In the genomic region with DNA sequence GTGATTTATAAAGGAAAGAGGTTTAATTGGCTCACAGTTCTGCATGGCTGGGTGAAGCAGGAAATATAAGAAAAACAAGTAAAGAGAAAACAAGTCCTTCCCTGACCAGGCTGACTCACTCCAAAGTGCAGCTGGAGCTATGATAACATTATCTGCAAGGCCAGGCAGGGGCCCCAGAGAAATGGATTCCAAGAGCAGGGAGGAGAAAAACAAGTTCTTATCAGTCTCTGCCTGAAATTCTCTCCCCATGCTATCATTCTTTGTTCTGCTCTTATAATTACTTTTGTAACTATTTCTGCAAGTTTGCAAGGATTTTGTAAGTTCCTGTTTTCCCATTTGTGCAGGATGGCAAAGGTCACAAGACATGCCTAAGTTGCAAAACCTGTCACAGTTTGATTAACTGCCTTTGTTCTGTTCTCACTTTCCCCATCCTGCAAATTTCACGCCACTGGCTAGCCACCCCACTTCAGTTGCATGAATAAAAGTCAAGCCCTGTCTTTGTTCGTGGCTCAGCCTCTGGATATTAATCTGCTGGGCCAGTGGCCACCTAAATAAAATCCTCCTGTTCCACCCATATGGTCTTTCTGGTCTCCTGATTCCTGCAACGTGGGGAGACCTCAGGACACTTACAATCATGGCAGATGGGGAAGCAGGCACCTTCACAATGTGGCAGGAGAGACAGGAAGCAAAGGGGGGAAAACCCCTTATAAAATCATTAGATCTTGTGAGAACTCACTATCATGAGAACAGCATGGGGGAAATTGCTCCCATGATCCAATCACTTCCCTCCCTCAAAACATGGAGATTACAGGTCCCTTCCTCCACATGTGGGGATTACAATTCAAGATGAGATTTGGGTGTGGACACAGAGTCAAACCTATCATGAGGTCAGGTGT, we compare ENCODE assay signal across 9 cellular contexts. TPM values are rescaled to one million over a fixed set of nuclear protein-coding genes. Genes with fewer than 3 reads are reported as not detected.
DNase-seq lines count a peak whose midpoint lies in the region; ATAC-seq and TF ChIP-seq lines count a peak whose summit lies in the region.
"Had no signal": no experiment of that assay in that cellular context is flagged by ENCODE, and none has a peak within 500 bp of the region (broad histone marks: within the 10 kb centered on the region; RNA-seq: fewer than 3 reads in every experiment).

No MANE protein-coding gene starts in this region.

- H3K27ac Mint-ChIP-seq in activated T-helper 2 cell treated with anti-CD3 and anti-CD28 coated beads, Interferon-gamma antibody, Interleukin-2, Interleukin-4, amounts not matched to agents 10 μg/mL and 5 μg/mL and 100 μg/mL, durations not matched to agents 14 hours and 24 hours and 36 hours: no peak overlapping the region

- no peaks in the 10 kb centered on the region for H3K27me3 Mint-ChIP-seq in activated T-helper 2 cell treated with anti-CD3 and anti-CD28 coated beads, Interferon-gamma antibody, Interleukin-2, Interleukin-4, amounts not matched to agents 10 μg/mL and 5 μg/mL and 100 μg/mL, durations not matched to agents 14 hours and 24 hours and 36 hours (ENCODE audit: low read depth)

- intact Hi-C loops in activated T-helper 2 cell treated with anti-CD3 and anti-CD28 coated beads, Interferon-gamma antibody, Interleukin-2, Interleukin-4, amounts not matched to agents 10 μg/mL and 5 μg/mL and 100 μg/mL, durations not matched to agents 14 hours and 24 hours and 36 hours (cut with micrococcal nuclease): no loop called here

- no peaks in the 10 kb centered on the region for H3K36me3 ChIP-seq in osteoblast (ENCODE audit: insufficient read depth, low read length)

- no peaks in the 10 kb centered on the region for H3K27me3 ChIP-seq in osteoblast (ENCODE audit: insufficient read depth, low read length)

- peak overlapping the region; percentile 87 for H3K27ac ChIP-seq in RWPE1
- peak overlapping the region; percentile 37 for H3K27ac ChIP-seq in osteoblast (ENCODE audit: low read depth, low read length)

- H2AFZ ChIP-seq in osteoblast (ENCODE audit: low read length): peak overlapping the region; percentile 19

- DNase-seq in Caki2 (ENCODE audit: low read depth) (peak; percentile 90), RWPE1 (ENCODE audit: low spot score) (peak; percentile 20), fibroblast of peridontal ligament (ENCODE audit: extremely low read depth) (peak; percentile 67), osteoblast (ENCODE audit: insufficient read length, low spot score, missing footprints) (no peak)
- no peak for DNase-seq in activated T-helper 2 cell treated with anti-CD3 and anti-CD28 coated beads, Interferon-gamma antibody, Interleukin-2, Interleukin-4, amounts not matched to agents 10 μg/mL and 5 μg/mL and 100 μg/mL, durations not matched to agents 14 hours and 24 hours and 36 hours (ENCODE audit: low spot score)
- no peak for DNase-seq in activated T-cell treated with anti-CD3 and anti-CD28 coated beads, Interleukin-2, amount 50 U/mL, for 1 hour
- DNase-seq in effector CD4-positive, alpha-beta T cell: no peak
- DNase-seq: posterior cingulate gyrus had no signal

- POLR2A ChIA-PET in RWPE1 (lab: Yijun Ruan, JAX; ENCODE audit: low non-redundant PET): no interaction called here

- H3K4me1 Mint-ChIP-seq in activated T-helper 2 cell treated with anti-CD3 and anti-CD28 coated beads, Interferon-gamma antibody, Interleukin-2, Interleukin-4, amounts not matched to agents 10 μg/mL and 5 μg/mL and 100 μg/mL, durations not matched to agents 14 hours and 24 hours and 36 hours (ENCODE audit: low read depth): peaks cover 4% of the 10 kb centered on the region

- H3K79me2 ChIP-seq in osteoblast (ENCODE audit: insufficient read depth, low read length): no peaks in the 10 kb centered on the region

- peak overlapping the region; percentile 44 for H3K4me2 ChIP-seq in osteoblast (ENCODE audit: insufficient read depth, low read length)

- no peak overlapping the region for H3K4me3 Mint-ChIP-seq in activated T-helper 2 cell treated with anti-CD3 and anti-CD28 coated beads, Interferon-gamma antibody, Interleukin-2, Interleukin-4, amounts not matched to agents 10 μg/mL and 5 μg/mL and 100 μg/mL, durations not matched to agents 14 hours and 24 hours and 36 hours (ENCODE audit: low read depth)

- H3K4me1 ChIP-seq in osteoblast (ENCODE audit: insufficient read depth, low read length): peaks cover 23% of the 10 kb centered on the region

- no peaks in the 10 kb centered on the region for H3K36me3 Mint-ChIP-seq in activated T-helper 2 cell treated with anti-CD3 and anti-CD28 coated beads, Interferon-gamma antibody, Interleukin-2, Interleukin-4, amounts not matched to agents 10 μg/mL and 5 μg/mL and 100 μg/mL, durations not matched to agents 14 hours and 24 hours and 36 hours (ENCODE audit: low read depth)

- H3K9me3 Mint-ChIP-seq in activated T-helper 2 cell treated with anti-CD3 and anti-CD28 coated beads, Interferon-gamma antibody, Interleukin-2, Interleukin-4, amounts not matched to agents 10 μg/mL and 5 μg/mL and 100 μg/mL, durations not matched to agents 14 hours and 24 hours and 36 hours: no peaks in the 10 kb centered on the region

- H4K20me1 ChIP-seq in osteoblast (ENCODE audit: insufficient read depth, low read length): no peaks in the 10 kb centered on the region

- CTCF ChIA-PET in RWPE1 (lab: Yijun Ruan, JAX): no interaction called here

- no peak overlapping the region for H3K4me3 ChIP-seq in osteoblast (ENCODE audit: insufficient read depth, low read length)

- TF ChIP-seq CTCF in RWPE1 (conservative IDR thresholded peaks at IDR 0.05; ENCODE audit: low read depth) (no peak), osteoblast (IDR thresholded peaks at IDR 0.05; ENCODE audit: extremely low read depth, low read depth, low read length) (no peak)

- in situ Hi-C loops in Caki2 (cut with HindIII; ENCODE audit: low pct_unique_long_range_greater_than_20kb, low sequenced_read_pairs): no loop called here

- no peak for ATAC-seq in GM21723 (IDR thresholded peaks at IDR 0.05; ENCODE audit: unreplicated experiment)

- no peaks in the 10 kb centered on the region for H3K9me3 ChIP-seq in osteoblast (ENCODE audit: low read depth, low read length)

RNA-seq across cellular contexts. Expression of gene ABCA9, which starts 13.1 kb away (rescaled TPM):
- total RNA-seq in Caki2 (2014; rRNA removed; shearing (Covaris generic); ENCODE audit: low replicate concordance): not detected in 2 replicates
- total RNA-seq in osteoblast: 16.8 and 23.2 TPM in 2 replicates
- not detected in 2 replicates for total RNA-seq in activated T-helper 2 cell treated with anti-CD3 and anti-CD28 coated beads, Interferon-gamma antibody, Interleukin-2, Interleukin-4, amounts not matched to agents 10 μg/mL and 5 μg/mL and 100 μg/mL, durations not matched to agents 14 hours and 24 hours and 36 hours

Comparison
In these comparisons a context has a peak if more than half of its experiments do, and no peak if none do; other contexts are left out.
1. DNase-seq: peak in Caki2 (single experiment), RWPE1 (single experiment) and fibroblast of peridontal ligament (single experiment); none in osteoblast (single experiment), activated T-helper 2 cell treated with anti-CD3 and anti-CD28 coated beads, Interferon-gamma antibody, Interleukin-2, Interleukin-4, amounts not matched to agents 10 μg/mL and 5 μg/mL and 100 μg/mL, durations not matched to agents 14 hours and 24 hours and 36 hours (single experiment), activated T-cell treated with anti-CD3 and anti-CD28 coated beads, Interleukin-2, amount 50 U/mL, for 1 hour (single experiment) and effector CD4-positive, alpha-beta T cell (single experiment).
2. RNA of gene ABCA9, which starts 13.1 kb away (total RNA-seq): 16.8 to 23.2 TPM in osteoblast; not detected in activated T-helper 2 cell treated with anti-CD3 and anti-CD28 coated beads, Interferon-gamma antibody, Interleukin-2, Interleukin-4, amounts not matched to agents 10 μg/mL and 5 μg/mL and 100 μg/mL, durations not matched to agents 14 hours and 24 hours and 36 hours and not detected in Caki2; every median in the first group is over 10 times any median in the second.